Comparison of ENCODE assay signal across 32 cellular contexts in genomic region chr5:2113348-2114131, GRCh38.
"Had no signal": no experiment of that assay in that cellular context is flagged by ENCODE, and none has a peak within 500 bp of the region (broad histone marks: within the 10 kb centered on the region; RNA-seq: fewer than 3 reads in every experiment).

No MANE protein-coding gene starts in this region.

- H3K27me3 Mint-ChIP-seq: activated CD4-positive, alpha-beta memory T cell treated with anti-CD3 and anti-CD28 coated beads for 36 hours; activated CD4-positive, alpha-beta T cell treated with anti-CD3 and anti-CD28 coated beads, Interleukin-2, amount 10 ng/mL, durations not matched to agents 24 days and 14 days; activated CD8-positive, alpha-beta memory T cell treated with anti-CD3 and anti-CD28 coated beads, Interleukin-2, amount 10 ng/mL, durations not matched to agents 7 days and 5 days; activated naive CD8-positive, alpha-beta T cell treated with anti-CD3 and anti-CD28 coated beads, Interleukin-2, amount 10 ng/mL, durations not matched to agents 7 days and 5 days; dendritic cell treated with granulocyte-macrophage colony-stimulating factor and Interleukin-4, amounts not matched to agents 40 ng/mL and 50 ng/mL, for 4 days had no signal

- H3K27ac Mint-ChIP-seq: activated CD4-positive, alpha-beta memory T cell treated with anti-CD3 and anti-CD28 coated beads for 36 hours; activated CD4-positive, alpha-beta T cell treated with anti-CD3 and anti-CD28 coated beads for 36 hours; activated CD4-positive, alpha-beta T cell treated with anti-CD3 and anti-CD28 coated beads, Interleukin-2, amount 10 ng/mL, durations not matched to agents 24 days and 14 days; activated CD8-positive, alpha-beta memory T cell treated with anti-CD3 and anti-CD28 coated beads, Interleukin-2, amount 10 ng/mL, durations not matched to agents 7 days and 5 days; activated CD8-positive, alpha-beta T cell treated with anti-CD3 and anti-CD28 coated beads, Interleukin-2, amount 10 ng/mL, durations not matched to agents 7 days and 5 days; activated naive CD4-positive, alpha-beta T cell treated with anti-CD3 and anti-CD28 coated beads, Interleukin-2, amount 10 ng/mL, durations not matched to agents 7 days and 5 days; activated naive CD4-positive, alpha-beta T cell treated with anti-CD3 and anti-CD28 coated beads, Interleukin-2, amount 50 U/mL, for 72 hours; activated naive CD8-positive, alpha-beta T cell treated with anti-CD3 and anti-CD28 coated beads, Interleukin-2, amount 10 ng/mL, durations not matched to agents 7 days and 5 days; activated T-helper 1 cell treated with anti-CD3 and anti-CD28 coated beads, Interleukin-12 subunit alpha, Interleukin-12 subunit beta, Interleukin-2, Interleukin-4 antibody, amounts not matched to agents 30 ng/mL and 10 ng/mL and 1 ng/mL, durations not matched to agents 14 hours and 24 hours and 36 hours; activated T-helper 2 cell treated with anti-CD3 and anti-CD28 coated beads, Interferon-gamma antibody, Interleukin-2, Interleukin-4, amounts not matched to agents 10 μg/mL and 5 μg/mL and 100 μg/mL, durations not matched to agents 14 hours and 24 hours and 36 hours; dendritic cell treated with granulocyte-macrophage colony-stimulating factor and Interleukin-4, amounts not matched to agents 40 ng/mL and 50 ng/mL, for 4 days; endodermal cell; T-helper 17 cell; T-helper 2 cell treated with Interferon-gamma antibody and Interleukin-4, amounts not matched to agents 5 μg/mL and 100 μg/mL, for 36 hours had no signal

- H3K4me1 ChIP-seq: ascending aorta, heart left ventricle had no signal

- H3K9me3 Mint-ChIP-seq: activated CD4-positive, alpha-beta memory T cell treated with anti-CD3 and anti-CD28 coated beads for 36 hours; activated CD4-positive, alpha-beta T cell treated with anti-CD3 and anti-CD28 coated beads, Interleukin-2, amount 10 ng/mL, durations not matched to agents 24 days and 14 days; activated naive CD4-positive, alpha-beta T cell treated with anti-CD3 and anti-CD28 coated beads, Interleukin-2, amount 10 ng/mL, durations not matched to agents 7 days and 5 days; activated naive CD4-positive, alpha-beta T cell treated with anti-CD3 and anti-CD28 coated beads, Interleukin-2, amount 50 U/mL, for 72 hours; activated naive CD8-positive, alpha-beta T cell treated with anti-CD3 and anti-CD28 coated beads, Interleukin-2, amount 10 ng/mL, durations not matched to agents 7 days and 5 days; activated T-helper 1 cell treated with anti-CD3 and anti-CD28 coated beads, Interleukin-12 subunit alpha, Interleukin-12 subunit beta, Interleukin-2, Interleukin-4 antibody, amounts not matched to agents 30 ng/mL and 10 ng/mL and 1 ng/mL, durations not matched to agents 14 hours and 24 hours and 36 hours; activated T-helper 2 cell treated with anti-CD3 and anti-CD28 coated beads, Interferon-gamma antibody, Interleukin-2, Interleukin-4, amounts not matched to agents 10 μg/mL and 5 μg/mL and 100 μg/mL, durations not matched to agents 14 hours and 24 hours and 36 hours; central memory CD8-positive, alpha-beta T cell; dendritic cell treated with granulocyte-macrophage colony-stimulating factor and Interleukin-4, amounts not matched to agents 40 ng/mL and 50 ng/mL, for 4 days; T-helper 2 cell treated with Interferon-gamma antibody and Interleukin-4, amounts not matched to agents 5 μg/mL and 100 μg/mL, for 36 hours had no signal

- H3K9me3 ChIP-seq: ascending aorta, heart left ventricle had no signal

- H3K4me3 Mint-ChIP-seq: activated CD4-positive, alpha-beta memory T cell treated with anti-CD3 and anti-CD28 coated beads for 36 hours; activated CD4-positive, alpha-beta T cell treated with anti-CD3 and anti-CD28 coated beads for 36 hours; activated CD4-positive, alpha-beta T cell treated with anti-CD3 and anti-CD28 coated beads, Interleukin-2, amount 10 ng/mL, durations not matched to agents 24 days and 14 days; activated CD8-positive, alpha-beta memory T cell treated with anti-CD3 and anti-CD28 coated beads, Interleukin-2, amount 10 ng/mL, durations not matched to agents 7 days and 5 days; activated CD8-positive, alpha-beta T cell treated with anti-CD3 and anti-CD28 coated beads, Interleukin-2, amount 10 ng/mL, durations not matched to agents 7 days and 5 days; activated naive CD4-positive, alpha-beta T cell treated with anti-CD3 and anti-CD28 coated beads, Interleukin-2, amount 10 ng/mL, durations not matched to agents 7 days and 5 days; activated naive CD8-positive, alpha-beta T cell treated with anti-CD3 and anti-CD28 coated beads, Interleukin-2, amount 10 ng/mL, durations not matched to agents 7 days and 5 days; activated T-helper 1 cell treated with anti-CD3 and anti-CD28 coated beads, Interleukin-12 subunit alpha, Interleukin-12 subunit beta, Interleukin-2, Interleukin-4 antibody, amounts not matched to agents 30 ng/mL and 10 ng/mL and 1 ng/mL, durations not matched to agents 14 hours and 24 hours and 36 hours; central memory CD8-positive, alpha-beta T cell; dendritic cell treated with granulocyte-macrophage colony-stimulating factor and Interleukin-4, amounts not matched to agents 40 ng/mL and 50 ng/mL, for 4 days; endodermal cell; T-helper 17 cell; T-helper 2 cell treated with Interferon-gamma antibody and Interleukin-4, amounts not matched to agents 5 μg/mL and 100 μg/mL, for 36 hours had no signal

- H3K4me1 Mint-ChIP-seq: activated CD4-positive, alpha-beta T cell treated with anti-CD3 and anti-CD28 coated beads for 36 hours; activated CD4-positive, alpha-beta T cell treated with anti-CD3 and anti-CD28 coated beads, Interleukin-2, amount 10 ng/mL, durations not matched to agents 24 days and 14 days; activated CD8-positive, alpha-beta memory T cell treated with anti-CD3 and anti-CD28 coated beads, Interleukin-2, amount 10 ng/mL, durations not matched to agents 7 days and 5 days; activated naive CD4-positive, alpha-beta T cell treated with anti-CD3 and anti-CD28 coated beads, Interleukin-2, amount 10 ng/mL, durations not matched to agents 7 days and 5 days; activated naive CD8-positive, alpha-beta T cell treated with anti-CD3 and anti-CD28 coated beads, Interleukin-2, amount 10 ng/mL, durations not matched to agents 7 days and 5 days; central memory CD8-positive, alpha-beta T cell; T-helper 17 cell had no signal

- DNase-seq: activated CD4-positive, alpha-beta memory T cell treated with anti-CD3 and anti-CD28 coated beads for 36 hours; activated CD4-positive, alpha-beta T cell treated with anti-CD3 and anti-CD28 coated beads for 36 hours; activated CD4-positive, alpha-beta T cell treated with anti-CD3 and anti-CD28 coated beads, Interleukin-2, amount 10 ng/mL, durations not matched to agents 24 days and 14 days; activated CD4-positive, CD25-positive, alpha-beta regulatory T cell; activated CD4-positive, CD25-positive, alpha-beta regulatory T cell treated with anti-CD3 and anti-CD28 coated beads, Interleukin-2, amount 50 U/mL, for 72 hours; activated CD8-positive, alpha-beta memory T cell treated with anti-CD3 and anti-CD28 coated beads, Interleukin-2, amount 10 ng/mL, durations not matched to agents 7 days and 5 days; activated CD8-positive, alpha-beta memory T cell treated with anti-CD3 and anti-CD28 coated beads, Interleukin-2, amount 50 U/mL, for 4 hours; activated CD8-positive, alpha-beta T cell treated with anti-CD3 and anti-CD28 coated beads, Interleukin-2, amount 10 ng/mL, durations not matched to agents 7 days and 5 days; activated effector memory CD4-positive, alpha-beta T cell treated with anti-CD3 and anti-CD28 coated beads, Interleukin-2, amount 50 U/mL, for 16 hours; activated naive CD4-positive, alpha-beta T cell treated with anti-CD3 and anti-CD28 coated beads, Interleukin-2, amount 10 ng/mL, durations not matched to agents 7 days and 5 days; activated naive CD8-positive, alpha-beta T cell treated with anti-CD3 and anti-CD28 coated beads, Interleukin-2, amount 10 ng/mL, durations not matched to agents 7 days and 5 days; activated T-cell treated with anti-CD3 and anti-CD28 coated beads, Interleukin-2, amount 50 U/mL, for 1 hour; activated T-cell treated with anti-CD3 and anti-CD28 coated beads, Interleukin-2, amount 50 U/mL, for 48 hours; dorsolateral prefrontal cortex; effector memory CD4-positive, alpha-beta T cell; endodermal cell; foreskin fibroblast; heart left ventricle; T-helper 1 cell; T-helper 17 cell; T1000; WERI-Rb-1 had no signal

- H3K4me3 ChIP-seq: ascending aorta, coronary artery, dorsolateral prefrontal cortex, heart left ventricle had no signal

- H3K36me3 Mint-ChIP-seq: activated CD4-positive, alpha-beta memory T cell treated with anti-CD3 and anti-CD28 coated beads for 36 hours; activated CD8-positive, alpha-beta memory T cell treated with anti-CD3 and anti-CD28 coated beads, Interleukin-2, amount 10 ng/mL, durations not matched to agents 7 days and 5 days; activated naive CD4-positive, alpha-beta T cell treated with anti-CD3 and anti-CD28 coated beads, Interleukin-2, amount 10 ng/mL, durations not matched to agents 7 days and 5 days; activated naive CD4-positive, alpha-beta T cell treated with anti-CD3 and anti-CD28 coated beads, Interleukin-2, amount 50 U/mL, for 72 hours; activated naive CD8-positive, alpha-beta T cell treated with anti-CD3 and anti-CD28 coated beads, Interleukin-2, amount 10 ng/mL, durations not matched to agents 7 days and 5 days; brain had no signal

- ATAC-seq: activated CD4-positive, alpha-beta T cell treated with anti-CD3 and anti-CD28 coated beads for 36 hours; activated CD8-positive, alpha-beta memory T cell treated with anti-CD3 and anti-CD28 coated beads, Interleukin-2, amount 10 ng/mL, durations not matched to agents 7 days and 5 days; activated CD8-positive, alpha-beta T cell treated with anti-CD3 and anti-CD28 coated beads, Interleukin-2, amount 10 ng/mL, durations not matched to agents 7 days and 5 days; activated naive CD4-positive, alpha-beta T cell treated with anti-CD3 and anti-CD28 coated beads, Interleukin-2, amount 50 U/mL, for 72 hours; esophagus mucosa; heart left ventricle; T-helper 17 cell had no signal

- H3K27ac ChIP-seq: ascending aorta, coronary artery, dorsolateral prefrontal cortex, heart left ventricle, WERI-Rb-1 had no signal

- H3K36me3 ChIP-seq: ascending aorta, heart left ventricle, WERI-Rb-1 had no signal

- H3K27me3 ChIP-seq: ascending aorta had no signal
